In genomic region chr11:32829157-32829679, GRCh38 we compare ENCODE assay signal across 8 cellular contexts. TPM values are rescaled to one million over a fixed set of nuclear protein-coding genes. Genes with fewer than 3 reads are reported as not detected.
DNase-seq lines count a peak whose midpoint lies in the region; ATAC-seq, FAIRE-seq and TF ChIP-seq lines count a peak whose summit lies in the region.

No MANE protein-coding gene starts in this region.

- no peaks in the 10 kb centered on the region for H3K36me3 Mint-ChIP-seq in CD8-positive, alpha-beta T cell
- H3K36me3 Mint-ChIP-seq in activated T-helper 2 cell treated with anti-CD3 and anti-CD28 coated beads, Interferon-gamma antibody, Interleukin-2, Interleukin-4, amounts not matched to agents 10 μg/mL and 5 μg/mL and 100 μg/mL, durations not matched to agents 14 hours and 24 hours and 36 hours (ENCODE audit: low read depth): no peaks in the 10 kb centered on the region
- peaks cover 0 to 2% of the 10 kb centered on the region in 2 donors for H3K36me3 Mint-ChIP-seq in stimulated activated naive B cell treated with anti-CD40 and anti-IgM and Interleukin-4, amounts not matched to agents 10 μg/mL and 1 μg/mL and 100 μg/mL, for 72 hours

- no peak for TF ChIP-seq CTCF in CD8-positive, alpha-beta T cell (IDR thresholded peaks at IDR 0.05)

- peak; percentile 77 for FAIRE-seq in islet of Langerhans (lab: Jason Lieb, UNC)

- peak overlapping the region; percentile 80 for H3K4me3 Mint-ChIP-seq in CD8-positive, alpha-beta T cell
- H3K4me3 Mint-ChIP-seq in activated T-helper 2 cell treated with anti-CD3 and anti-CD28 coated beads, Interferon-gamma antibody, Interleukin-2, Interleukin-4, amounts not matched to agents 10 μg/mL and 5 μg/mL and 100 μg/mL, durations not matched to agents 14 hours and 24 hours and 36 hours (ENCODE audit: low read depth): peak overlapping the region; percentile 90
- peak overlapping the region; percentile 94 to 98 for H3K4me3 Mint-ChIP-seq in stimulated activated naive B cell treated with anti-CD40 and anti-IgM and Interleukin-4, amounts not matched to agents 10 μg/mL and 1 μg/mL and 100 μg/mL, for 72 hours

- H3K27me3 ChIP-seq in CD8-positive, alpha-beta T cell (ENCODE audit: insufficient read depth, low read length): no peaks in the 10 kb centered on the region

- H3K4me1 ChIP-seq in CD8-positive, alpha-beta T cell (ENCODE audit: insufficient read depth, low read length): no peaks in the 10 kb centered on the region

- H3K9me3 ChIP-seq in CD8-positive, alpha-beta T cell (ENCODE audit: low read length): no peaks in the 10 kb centered on the region

- no peak for ATAC-seq in CD8-positive, alpha-beta T cell
- ATAC-seq in GM19372 (IDR thresholded peaks at IDR 0.05; ENCODE audit: low read depth, unreplicated experiment) (peak; percentile 44), HG03442 (IDR thresholded peaks at IDR 0.05; ENCODE audit: unreplicated experiment) (peak; percentile 29)
- ATAC-seq in stimulated activated naive B cell treated with anti-CD40 and anti-IgM and Interleukin-4, amounts not matched to agents 10 μg/mL and 1 μg/mL and 100 μg/mL, for 72 hours (replicated peaks): peak; percentile 68 to 76

- no peak overlapping the region for H3K27ac ChIP-seq in CD8-positive, alpha-beta T cell (ENCODE audit: low read depth, low read length)

- H3K9me3 Mint-ChIP-seq in CD8-positive, alpha-beta T cell: no peaks in the 10 kb centered on the region
- H3K9me3 Mint-ChIP-seq in activated T-helper 2 cell treated with anti-CD3 and anti-CD28 coated beads, Interferon-gamma antibody, Interleukin-2, Interleukin-4, amounts not matched to agents 10 μg/mL and 5 μg/mL and 100 μg/mL, durations not matched to agents 14 hours and 24 hours and 36 hours: no peaks in the 10 kb centered on the region
- no peaks in the 10 kb centered on the region for H3K9me3 Mint-ChIP-seq in stimulated activated naive B cell treated with anti-CD40 and anti-IgM and Interleukin-4, amounts not matched to agents 10 μg/mL and 1 μg/mL and 100 μg/mL, for 72 hours

- H3K4me1 Mint-ChIP-seq in CD8-positive, alpha-beta T cell (ENCODE audit: low read depth): peaks cover 8% of the 10 kb centered on the region
- H3K4me1 Mint-ChIP-seq in activated T-helper 2 cell treated with anti-CD3 and anti-CD28 coated beads, Interferon-gamma antibody, Interleukin-2, Interleukin-4, amounts not matched to agents 10 μg/mL and 5 μg/mL and 100 μg/mL, durations not matched to agents 14 hours and 24 hours and 36 hours (ENCODE audit: low read depth): peaks cover 13% of the 10 kb centered on the region
- peaks cover 0 to 11% of the 10 kb centered on the region in 2 donors for H3K4me1 Mint-ChIP-seq in stimulated activated naive B cell treated with anti-CD40 and anti-IgM and Interleukin-4, amounts not matched to agents 10 μg/mL and 1 μg/mL and 100 μg/mL, for 72 hours

- POLR2A ChIA-PET in CD8-positive, alpha-beta T cell (lab: Charles Lee): no interaction called here
- POLR2A ChIA-PET in HEK293T (lab: Yijun Ruan, JAX): interaction anchor here (1.1 kb wide), 1 partner anchor 65 kb away, joined by 4 read pairs; no protein-coding TSS in a partner anchor

- intact Hi-C loops in CD8-positive, alpha-beta T cell (cut with DNase I, micrococcal nuclease): no loop called here
- intact Hi-C loops in activated T-helper 2 cell treated with anti-CD3 and anti-CD28 coated beads, Interferon-gamma antibody, Interleukin-2, Interleukin-4, amounts not matched to agents 10 μg/mL and 5 μg/mL and 100 μg/mL, durations not matched to agents 14 hours and 24 hours and 36 hours (cut with micrococcal nuclease): loop anchor here (1.0 to 5.0 kb wide), 3 partner anchors 8 to 893 kb away; partner anchors contain the start of gene QSER1

- no peak overlapping the region for H3K27ac Mint-ChIP-seq in CD8-positive, alpha-beta T cell
- peak overlapping the region; percentile 87 for H3K27ac Mint-ChIP-seq in activated T-helper 2 cell treated with anti-CD3 and anti-CD28 coated beads, Interferon-gamma antibody, Interleukin-2, Interleukin-4, amounts not matched to agents 10 μg/mL and 5 μg/mL and 100 μg/mL, durations not matched to agents 14 hours and 24 hours and 36 hours
- H3K27ac Mint-ChIP-seq in stimulated activated naive B cell treated with anti-CD40 and anti-IgM and Interleukin-4, amounts not matched to agents 10 μg/mL and 1 μg/mL and 100 μg/mL, for 72 hours: peak overlapping the region; percentile 95

- CTCF ChIA-PET in CD8-positive, alpha-beta T cell (lab: Charles Lee): no interaction called here
- CTCF ChIA-PET in HEK293T (lab: Yijun Ruan, JAX): no interaction called here

- H3K36me3 ChIP-seq in CD8-positive, alpha-beta T cell (ENCODE audit: insufficient read depth, low read length): no peaks in the 10 kb centered on the region

- H3K4me3 ChIP-seq in CD8-positive, alpha-beta T cell (ENCODE audit: low read depth, low read length): peak overlapping the region; percentile 10

- DNase-seq in CD8-positive, alpha-beta T cell: no peak
- no peak for DNase-seq in activated T-helper 2 cell treated with anti-CD3 and anti-CD28 coated beads, Interferon-gamma antibody, Interleukin-2, Interleukin-4, amounts not matched to agents 10 μg/mL and 5 μg/mL and 100 μg/mL, durations not matched to agents 14 hours and 24 hours and 36 hours (ENCODE audit: low spot score)
- DNase-seq in stimulated activated naive B cell treated with anti-CD40 and anti-IgM and Interleukin-4, amounts not matched to agents 10 μg/mL and 1 μg/mL and 100 μg/mL, for 72 hours: no peak
- no peak for DNase-seq in HEK293T (ENCODE audit: extremely low spot score)
- DNase-seq in amniotic stem cell (lab: John Stamatoyannopoulos, UW): no peak

- peaks cover 26% of the 10 kb centered on the region for H3K27me3 Mint-ChIP-seq in CD8-positive, alpha-beta T cell (ENCODE audit: low read depth)
- H3K27me3 Mint-ChIP-seq in activated T-helper 2 cell treated with anti-CD3 and anti-CD28 coated beads, Interferon-gamma antibody, Interleukin-2, Interleukin-4, amounts not matched to agents 10 μg/mL and 5 μg/mL and 100 μg/mL, durations not matched to agents 14 hours and 24 hours and 36 hours (ENCODE audit: low read depth): peaks cover 25% of the 10 kb centered on the region
- peaks cover 10 to 15% of the 10 kb centered on the region in 2 donors for H3K27me3 Mint-ChIP-seq in stimulated activated naive B cell treated with anti-CD40 and anti-IgM and Interleukin-4, amounts not matched to agents 10 μg/mL and 1 μg/mL and 100 μg/mL, for 72 hours

TF ChIP-seq in HEK293T, 16 proteins besides CTCF, POLR2A, EP300 and RAD21:
- TF ChIP-seq FOXA1 (IDR thresholded peaks at IDR 0.05): no peak
- no peak for TF ChIP-seq ZNF384 (IDR thresholded peaks at IDR 0.05)
- TF ChIP-seq BHLHE40 (IDR thresholded peaks at IDR 0.05; ENCODE audit: borderline replicate concordance): no peak
- TF ChIP-seq LEF1 (IDR thresholded peaks at IDR 0.05; ENCODE audit: borderline replicate concordance): no peak
- TF ChIP-seq L3MBTL2 (conservative IDR thresholded peaks at IDR 0.05): no peak
- no peak for TF ChIP-seq CTBP1 (IDR thresholded peaks at IDR 0.05; ENCODE audit: borderline replicate concordance)
- no peak for TF ChIP-seq TARDBP (IDR thresholded peaks at IDR 0.05)
- TF ChIP-seq FOXK2 (IDR thresholded peaks at IDR 0.05): no peak

RNA-seq across cellular contexts. Expression of gene PRRG4, which starts 0.5 kb away (rescaled TPM):
- under 1 TPM in 1 of 2 experiments, not detected in 1; 0.05 TPM for total RNA-seq in CD8-positive, alpha-beta T cell
- 1.1 and 1.3 TPM in 2 replicates for total RNA-seq in activated T-helper 2 cell treated with anti-CD3 and anti-CD28 coated beads, Interferon-gamma antibody, Interleukin-2, Interleukin-4, amounts not matched to agents 10 μg/mL and 5 μg/mL and 100 μg/mL, durations not matched to agents 14 hours and 24 hours and 36 hours

RNA-seq across cellular contexts. Expression of gene CCDC73, which starts 34.8 kb away (rescaled TPM):
- not detected for total RNA-seq in CD8-positive, alpha-beta T cell
- 0.11 and 0.14 TPM in 2 replicates for total RNA-seq in activated T-helper 2 cell treated with anti-CD3 and anti-CD28 coated beads, Interferon-gamma antibody, Interleukin-2, Interleukin-4, amounts not matched to agents 10 μg/mL and 5 μg/mL and 100 μg/mL, durations not matched to agents 14 hours and 24 hours and 36 hours
